ENCODE assay signal across 13 cellular contexts in the genomic region with DNA sequence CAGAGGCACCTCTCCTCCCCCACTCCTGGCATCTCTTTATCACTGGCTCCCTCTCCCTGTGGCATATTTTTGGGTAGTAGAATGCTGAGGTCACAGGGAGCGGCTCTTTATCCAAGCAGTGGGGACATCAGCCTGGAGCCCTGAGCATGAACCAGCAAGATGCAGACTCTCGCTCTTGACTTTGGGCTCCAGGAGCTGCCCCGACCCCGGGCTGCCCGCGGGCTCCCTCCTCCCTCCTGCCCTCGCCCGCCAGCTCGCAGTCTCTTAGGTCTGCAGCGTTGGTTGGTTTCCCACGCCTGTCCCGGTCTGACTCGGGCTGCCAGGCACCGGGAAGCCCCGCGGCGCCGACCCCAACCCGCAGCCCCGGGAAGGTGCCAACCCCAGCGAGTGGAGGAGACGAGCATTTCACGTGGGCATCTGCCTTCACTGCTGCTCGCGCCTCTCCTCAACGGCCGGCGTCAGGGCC. TPM values are rescaled to one million over a fixed set of nuclear protein-coding genes. Genes with fewer than 3 reads are reported as not detected.
A peak's percentile ranks its signal among the peaks of the same experiment; 100 is the strongest.
DNase-seq lines count a peak whose midpoint lies in the region; ATAC-seq and TF ChIP-seq lines count a peak whose summit lies in the region.
"Had no signal": no experiment of that assay in that cellular context is flagged by ENCODE, and none has a peak within 500 bp of the region (broad histone marks: within the 10 kb centered on the region; RNA-seq: fewer than 3 reads in every experiment).

No MANE protein-coding gene starts in this region.

- no peak overlapping the region for H3K27ac ChIP-seq in foreskin keratinocyte

- H3K36me3 Mint-ChIP-seq in neural crest cell (ENCODE audit: low read depth) = no peaks in the 10 kb centered on the region
- H3K36me3 Mint-ChIP-seq: CD4-positive, alpha-beta memory T cell had no signal

- H3K4me1 Mint-ChIP-seq in neural crest cell = peaks cover 5% of the 10 kb centered on the region

- TF ChIP-seq CTCF in AG04449 (IDR thresholded peaks at IDR 0.05; ENCODE audit: insufficient read depth, low read length, missing control alignments) (no peak), foreskin keratinocyte (conservative IDR thresholded peaks at IDR 0.05) (peak; percentile 11), neural crest cell (conservative IDR thresholded peaks at IDR 0.05) (no peak)

- peak overlapping the region; percentile 71 for H3K4me3 Mint-ChIP-seq in neural crest cell
- H3K4me3 Mint-ChIP-seq: CD4-positive, alpha-beta memory T cell had no signal

- POLR2A ChIA-PET in AG04449 (lab: Yijun Ruan, JAX) = no interaction called here

- H3K9ac ChIP-seq in NT2/D1 (ENCODE audit: insufficient read length, low read depth) = peak overlapping the region; percentile 67

- DNase-seq in AG04449 (ENCODE audit: low read depth, low spot score) (no peak), NT2/D1 (ENCODE audit: low read depth, low spot score) (no peak), foreskin keratinocyte (peak in 1 of 2 donors; percentile 14), neural crest cell (ENCODE audit: low read depth, low spot score) (peak; percentile 8), NCI-H1105 (lab: John Stamatoyannopoulos, UW) (no peak), OCI-M1 (lab: John Stamatoyannopoulos, UW) (no peak), NCI-H2081 (lab: John Stamatoyannopoulos, UW) (no peak)
- DNase-seq in stimulated activated CD4-positive, alpha-beta T cell treated with anti-CD3 and anti-CD28 coated beads, Interleukin-2, amount 100 ng/mL, for 48 hours = no peak
- DNase-seq: activated CD8-positive, alpha-beta memory T cell treated with anti-CD3 and anti-CD28 coated beads, Interleukin-2, amount 50 U/mL, for 48 hours; CD4-positive, alpha-beta memory T cell; NCI-H1694 treated with DMSO at 0.1 percent for 48 hours; stimulated activated naive CD4-positive, alpha-beta T cell had no signal

- no peaks in the 10 kb centered on the region for H3K9me3 ChIP-seq in NT2/D1 (ENCODE audit: insufficient read depth, low read length)

- H3K4me1 ChIP-seq in NT2/D1 (ENCODE audit: insufficient read depth, insufficient read length) (peaks cover 2% of the 10 kb centered on the region), foreskin keratinocyte (no peaks in the 10 kb centered on the region)

- peak; percentile 21 for ATAC-seq in foreskin keratinocyte

- H3K27me3 ChIP-seq in NT2/D1 (ENCODE audit: insufficient read depth, insufficient read length) (peaks cover 30% of the 10 kb centered on the region), foreskin keratinocyte (peaks cover 24% of the 10 kb centered on the region)

- H3K4me3 ChIP-seq in AG04449 (ENCODE audit: low read depth, low read length) = peak overlapping the region; percentile 54
- peak overlapping the region; percentile 50 for H3K4me3 ChIP-seq in NT2/D1 (ENCODE audit: insufficient read length, low read depth)

- CTCF ChIA-PET in AG04449 (lab: Yijun Ruan, JAX) = interaction anchor here (1.7 kb wide), 1 partner anchor 13 kb away, joined by 5 read pairs; no protein-coding TSS in a partner anchor

- H3K9me3 Mint-ChIP-seq in neural crest cell = no peaks in the 10 kb centered on the region

- H3K27ac Mint-ChIP-seq in neural crest cell (ENCODE audit: unreplicated experiment) = no peak overlapping the region
- H3K27ac Mint-ChIP-seq: CD4-positive, alpha-beta memory T cell had no signal

- no peaks in the 10 kb centered on the region for H3K36me3 ChIP-seq in NT2/D1 (ENCODE audit: insufficient read depth, insufficient read length, low read length)

- peaks cover 66% of the 10 kb centered on the region for H3K27me3 Mint-ChIP-seq in neural crest cell (ENCODE audit: low read depth)

RNA-seq across cellular contexts. Expression of gene INSYN2A, which starts 1.3 kb away (rescaled TPM):
- total RNA-seq in foreskin keratinocyte (not detected in 2 replicates), neural crest cell (0.09 and 0.12 TPM in 2 replicates)
- polyA plus RNA-seq in foreskin keratinocyte = not detected in 2 replicates
- total RNA-seq: CD4-positive, alpha-beta memory T cell; pulmonary artery endothelial cell had no signal
- polyA plus RNA-seq: CD4-positive, alpha-beta memory T cell had no signal
